Comparison of ENCODE assay signal across 8 cellular contexts in genomic region chr15:68055224-68055705, GRCh38. TPM values are rescaled to one million over a fixed set of nuclear protein-coding genes. Genes with fewer than 3 reads are reported as not detected.
DNase-seq lines count a peak whose midpoint lies in the region; ATAC-seq, FAIRE-seq and TF ChIP-seq lines count a peak whose summit lies in the region.

No MANE protein-coding gene starts in this region.

- H3K9me3 ChIP-seq in astrocyte (ENCODE audit: insufficient read depth, low read depth, low read length) = no peaks in the 10 kb centered on the region
- H3K9me3 ChIP-seq in iPS-15b (ENCODE audit: control insufficient read depth, insufficient read depth, low read length) = no peaks in the 10 kb centered on the region

- POLR2A ChIA-PET in AG04449 (lab: Yijun Ruan, JAX) = no interaction called here

- H3K9ac ChIP-seq in astrocyte (ENCODE audit: low read length) (peak overlapping the region; percentile 93), iPS-15b (ENCODE audit: low read depth, low read length) (peak overlapping the region; percentile 76)

- ATAC-seq in GM19452 (IDR thresholded peaks at IDR 0.05; ENCODE audit: unreplicated experiment) = no peak

- H3K27me3 ChIP-seq in astrocyte (ENCODE audit: insufficient read depth, low read length) = no peaks in the 10 kb centered on the region
- H3K27me3 ChIP-seq in iPS-15b (ENCODE audit: control insufficient read depth, insufficient read depth, low read length) = peaks cover 4% of the 10 kb centered on the region

- peaks cover 54% of the 10 kb centered on the region for H4K20me1 ChIP-seq in astrocyte (ENCODE audit: insufficient read depth, low read length)

- H2AFZ ChIP-seq in astrocyte (ENCODE audit: low read depth, low read length) = no peak overlapping the region

- H3K79me2 ChIP-seq in astrocyte (ENCODE audit: insufficient read depth, low read length) = peaks cover 59% of the 10 kb centered on the region

- H3K36me3 ChIP-seq in astrocyte (ENCODE audit: insufficient read depth, low read length) = no peaks in the 10 kb centered on the region
- no peaks in the 10 kb centered on the region for H3K36me3 ChIP-seq in iPS-15b (ENCODE audit: control insufficient read depth, insufficient read depth, low read length)

- peak overlapping the region; percentile 91 for H3K27ac Mint-ChIP-seq in T-helper 1 cell treated with Interleukin-12 subunit alpha and Interleukin-12 subunit beta and Interleukin-4 antibody, amounts not matched to agents 30 μg/mL and 1 μg/mL, for 36 hours
- H3K27ac Mint-ChIP-seq in astrocyte (ENCODE audit: unreplicated experiment) = peak overlapping the region; percentile 84

- peaks cover 8% of the 10 kb centered on the region for H3K4me1 ChIP-seq in astrocyte (ENCODE audit: insufficient read depth, low read length)
- peaks cover 20% of the 10 kb centered on the region for H3K4me1 ChIP-seq in iPS-15b (ENCODE audit: control insufficient read depth, insufficient read depth, low read length)

- H3K27ac ChIP-seq in astrocyte (ENCODE audit: low read depth, low read length) (peak overlapping the region; percentile 74), skin epidermis (peak overlapping the region; percentile 88 to 99 (median 94))

- H3K9me3 Mint-ChIP-seq in T-helper 1 cell treated with Interleukin-12 subunit alpha and Interleukin-12 subunit beta and Interleukin-4 antibody, amounts not matched to agents 30 μg/mL and 1 μg/mL, for 36 hours = no peaks in the 10 kb centered on the region
- no peaks in the 10 kb centered on the region for H3K9me3 Mint-ChIP-seq in astrocyte (ENCODE audit: unreplicated experiment)

- TF ChIP-seq CTCF in AG04449 (IDR thresholded peaks at IDR 0.05; ENCODE audit: insufficient read depth, low read length, missing control alignments) = no peak
- no peak for TF ChIP-seq CTCF in astrocyte (IDR thresholded peaks at IDR 0.05; ENCODE audit: insufficient read depth, low read depth, low read length)

- FAIRE-seq in HTR-8/SVneo (lab: Jason Lieb, UNC) (peak; percentile 85), astrocyte (lab: Jason Lieb, UNC) (no peak)

- peak overlapping the region; percentile 97 for H3K4me2 ChIP-seq in astrocyte (ENCODE audit: low read length)

- DNase-seq in AG04449 (ENCODE audit: low read depth, low spot score) (no peak), GM19238 (ENCODE audit: insufficient read length, low spot score) (peak; percentile 53), HTR-8/SVneo (ENCODE audit: insufficient read length, low spot score) (peak; percentile 54), astrocyte (ENCODE audit: low read depth) (peak; percentile 32)

- H3K36me3 Mint-ChIP-seq in T-helper 1 cell treated with Interleukin-12 subunit alpha and Interleukin-12 subunit beta and Interleukin-4 antibody, amounts not matched to agents 30 μg/mL and 1 μg/mL, for 36 hours (ENCODE audit: low read depth) = peaks cover 6% of the 10 kb centered on the region
- peaks cover 2% of the 10 kb centered on the region for H3K36me3 Mint-ChIP-seq in astrocyte (ENCODE audit: low read depth, unreplicated experiment)

- H3K4me3 ChIP-seq in AG04449 (ENCODE audit: low read depth, low read length) (peak overlapping the region; percentile 81), astrocyte (ENCODE audit: insufficient read depth, low read depth, low read length) (peak overlapping the region; percentile 80), iPS-15b (ENCODE audit: low read depth, low read length) (peak overlapping the region; percentile 93), skin epidermis (peak overlapping the region; percentile 79 to 100 (median 94))

- CTCF ChIA-PET in AG04449 (lab: Yijun Ruan, JAX) = interaction anchor here (0.7 to 4.1 kb wide), 5 partner anchors 23 to 192 kb away, joined by 3 to 32 read pairs (median 3); no protein-coding TSS in a partner anchor

- peaks cover 20% of the 10 kb centered on the region for H3K4me1 Mint-ChIP-seq in T-helper 1 cell treated with Interleukin-12 subunit alpha and Interleukin-12 subunit beta and Interleukin-4 antibody, amounts not matched to agents 30 μg/mL and 1 μg/mL, for 36 hours (ENCODE audit: low read depth)
- peaks cover 18% of the 10 kb centered on the region for H3K4me1 Mint-ChIP-seq in astrocyte (ENCODE audit: low read depth, unreplicated experiment)

- peaks cover 3% of the 10 kb centered on the region for H3K27me3 Mint-ChIP-seq in T-helper 1 cell treated with Interleukin-12 subunit alpha and Interleukin-12 subunit beta and Interleukin-4 antibody, amounts not matched to agents 30 μg/mL and 1 μg/mL, for 36 hours (ENCODE audit: low read depth)
- H3K27me3 Mint-ChIP-seq in astrocyte (ENCODE audit: low read depth, unreplicated experiment) = no peaks in the 10 kb centered on the region

- H3K4me3 Mint-ChIP-seq in T-helper 1 cell treated with Interleukin-12 subunit alpha and Interleukin-12 subunit beta and Interleukin-4 antibody, amounts not matched to agents 30 μg/mL and 1 μg/mL, for 36 hours = peak overlapping the region; percentile 94
- H3K4me3 Mint-ChIP-seq in astrocyte (ENCODE audit: unreplicated experiment) = peak overlapping the region; percentile 98

RNA-seq across cellular contexts. Expression of gene PIAS1, which starts 1.1 kb away (rescaled TPM):
- total RNA-seq in astrocyte = 30.2 and 32.0 TPM in 2 replicates
